31 cellular contexts compared by ENCODE assay signal in genomic region chr19:7528192-7528519, GRCh38. TPM values are rescaled to one million over a fixed set of nuclear protein-coding genes. Genes with fewer than 3 reads are reported as not detected.
"Had no signal": no experiment of that assay in that cellular context is flagged by ENCODE, and none has a peak within 500 bp of the region (broad histone marks: within the 10 kb centered on the region; RNA-seq: fewer than 3 reads in every experiment).

No MANE protein-coding gene starts in this region.

- H3K9me3 ChIP-seq: adrenal gland had no signal

- H3K4me3 Mint-ChIP-seq: activated CD4-positive, alpha-beta T cell treated with anti-CD3 and anti-CD28 coated beads, Interleukin-2, amount 10 ng/mL, durations not matched to agents 24 days and 14 days; activated CD8-positive, alpha-beta T cell treated with anti-CD3 and anti-CD28 coated beads for 36 hours; activated naive CD4-positive, alpha-beta T cell treated with anti-CD3 and anti-CD28 coated beads for 36 hours; activated T-cell treated with anti-CD3 and anti-CD28 coated beads, Interleukin-2, amount 50 U/mL, for 4 hours; activated T-helper 1 cell treated with anti-CD3 and anti-CD28 coated beads, Interleukin-12 subunit alpha, Interleukin-12 subunit beta, Interleukin-2, Interleukin-4 antibody, amounts not matched to agents 30 ng/mL and 10 ng/mL and 1 ng/mL, durations not matched to agents 14 hours and 24 hours and 36 hours; brain had no signal

- H3K27me3 ChIP-seq: adrenal gland had no signal

- FAIRE-seq: bronchial epithelial cell, RCC 7860 had no signal

- H3K27ac Mint-ChIP-seq: activated CD4-positive, alpha-beta T cell treated with anti-CD3 and anti-CD28 coated beads, Interleukin-2, amount 10 ng/mL, durations not matched to agents 24 days and 14 days; activated CD8-positive, alpha-beta T cell treated with anti-CD3 and anti-CD28 coated beads for 36 hours; activated naive CD4-positive, alpha-beta T cell treated with anti-CD3 and anti-CD28 coated beads for 36 hours; activated naive CD4-positive, alpha-beta T cell treated with anti-CD3 and anti-CD28 coated beads, Interleukin-2, amount 50 U/mL, for 72 hours; activated T-helper 1 cell treated with anti-CD3 and anti-CD28 coated beads, Interleukin-12 subunit alpha, Interleukin-12 subunit beta, Interleukin-2, Interleukin-4 antibody, amounts not matched to agents 30 ng/mL and 10 ng/mL and 1 ng/mL, durations not matched to agents 14 hours and 24 hours and 36 hours; brain had no signal

- H3K9me3 Mint-ChIP-seq: activated CD4-positive, alpha-beta T cell treated with anti-CD3 and anti-CD28 coated beads, Interleukin-2, amount 10 ng/mL, durations not matched to agents 24 days and 14 days; activated CD8-positive, alpha-beta T cell treated with anti-CD3 and anti-CD28 coated beads for 36 hours; activated naive CD4-positive, alpha-beta T cell treated with anti-CD3 and anti-CD28 coated beads for 36 hours; activated T-cell treated with anti-CD3 and anti-CD28 coated beads, Interleukin-2, amount 50 U/mL, for 4 hours; activated T-helper 1 cell treated with anti-CD3 and anti-CD28 coated beads, Interleukin-12 subunit alpha, Interleukin-12 subunit beta, Interleukin-2, Interleukin-4 antibody, amounts not matched to agents 30 ng/mL and 10 ng/mL and 1 ng/mL, durations not matched to agents 14 hours and 24 hours and 36 hours; brain had no signal

- H3K4me3 ChIP-seq: adrenal gland, PC-9 had no signal

- H3K4me2 ChIP-seq: PC-9 had no signal

- ATAC-seq: activated CD8-positive, alpha-beta T cell treated with anti-CD3 and anti-CD28 coated beads for 36 hours; activated naive CD4-positive, alpha-beta T cell treated with anti-CD3 and anti-CD28 coated beads, Interleukin-2, amount 50 U/mL, for 72 hours; activated T-cell treated with anti-CD3 and anti-CD28 coated beads, Interleukin-2, amount 50 U/mL, for 4 hours; SK-N-SH treated with all-trans-retinoic acid at 6 μM for 48 hours had no signal

- H2AFZ ChIP-seq: PC-9 had no signal

- DNase-seq: activated CD4-positive, alpha-beta T cell treated with anti-CD3 and anti-CD28 coated beads, Interleukin-2, amount 10 ng/mL, durations not matched to agents 24 days and 14 days; activated CD4-positive, alpha-beta T cell treated with anti-CD3 and anti-CD28 coated beads, Interleukin-2, amount 50 U/mL, for 4 hours; activated CD8-positive, alpha-beta T cell treated with anti-CD3 and anti-CD28 coated beads for 36 hours; activated gamma-delta T cell treated with Interleukin-2 at 50 U/mL for 16 hours; activated naive CD4-positive, alpha-beta T cell treated with anti-CD3 and anti-CD28 coated beads for 36 hours; activated T-cell treated with anti-CD3 and anti-CD28 coated beads, Interleukin-2, amount 50 U/mL, for 4 hours; cerebellar nuclear complex; NCI-H1092 treated with DMSO at 0.1 percent for 48 hours; NCI-H1417; NCI-H146; NCI-H187; NCI-H2029 treated with DMSO at 0.1 percent for 48 hours; NCI-H2107; NCI-H2171; NCI-H510A; NCI-H526; NCI-H748 treated with DMSO at 0.1 percent for 48 hours; PC-9; SIG-M5; T-helper 1 cell; T-helper 2 cell; T-helper 9 cell; WERI-Rb-1 had no signal

- H3K27ac ChIP-seq: adrenal gland, PC-9, WERI-Rb-1 had no signal

RNA-seq across cellular contexts. Expression of gene ZNF358, which starts 12.3 kb away (rescaled TPM):
- total RNA-seq: OCI-LY7 had no signal

RNA-seq across cellular contexts. Expression of gene PEX11G, which starts 39.3 kb away (rescaled TPM):
- total RNA-seq: OCI-LY7 had no signal
